In genomic region chr7:130040576-130040975, GRCh38 we compare ENCODE assay signal across 11 cellular contexts.
"Had no signal": no experiment of that assay in that cellular context is flagged by ENCODE, and none has a peak within 500 bp of the region (broad histone marks: within the 10 kb centered on the region; RNA-seq: fewer than 3 reads in every experiment).

No MANE protein-coding gene starts in this region.

- H3K4me1 ChIP-seq: HAP-1 had no signal

- ATAC-seq: GM23338, HCT116 had no signal

- H3K9ac ChIP-seq: GM23248 had no signal

- H3K4me1 Mint-ChIP-seq: GM23338, H9 had no signal

- H3K9me3 ChIP-seq: HAP-1 had no signal

- H3K9me3 Mint-ChIP-seq: GM23338, H9, HFFc6 had no signal

- H3K4me3 ChIP-seq: GM23248, GM23338, HAP-1 had no signal

- H2AFZ ChIP-seq: GM23248, GM23338 had no signal

- H3K4me2 ChIP-seq: GM23338 had no signal

- FAIRE-seq: H1, H54 had no signal

- H3K27ac ChIP-seq: GM23248 had no signal

- H3K27ac Mint-ChIP-seq: GM23338, H9, HFFc6 had no signal

- H3K4me3 Mint-ChIP-seq: GM23338, H9, HFFc6 had no signal

- DNase-seq: GM23248, GOT3, H7, H9, HCEC 1CT, HFFc6 had no signal
